25 cellular contexts compared by ENCODE assay signal in genomic region chr1:191615422-191615821, GRCh38.
"Had no signal": no experiment of that assay in that cellular context is flagged by ENCODE, and none has a peak within 500 bp of the region (broad histone marks: within the 10 kb centered on the region; RNA-seq: fewer than 3 reads in every experiment).

No MANE protein-coding gene starts in this region.

- H3K9me3 ChIP-seq: colonic mucosa, esophagus muscularis mucosa, gastroesophageal sphincter, heart right ventricle, lower lobe of right lung, neutrophil, pancreas, right atrium auricular region, sigmoid colon, stomach, thyroid gland, vagina had no signal

- H3K27ac ChIP-seq: colonic mucosa, esophagus muscularis mucosa, foreskin keratinocyte, gastroesophageal sphincter, heart right ventricle, lower lobe of right lung, neutrophil, pancreas, right atrium auricular region, sigmoid colon, stomach, thyroid gland, vagina had no signal

- H3K27me3 ChIP-seq: colonic mucosa, esophagus muscularis mucosa, foreskin keratinocyte, gastroesophageal sphincter, heart right ventricle, neutrophil, pancreas, right atrium auricular region, sigmoid colon, stomach, thyroid gland, vagina had no signal

- H3K36me3 ChIP-seq: colonic mucosa, esophagus muscularis mucosa, gastroesophageal sphincter, heart right ventricle, lower lobe of right lung, neutrophil, pancreas, right atrium auricular region, sigmoid colon, stomach, thyroid gland, vagina had no signal

- DNase-seq: colonic mucosa; effector CD8-positive, alpha-beta T cell; endodermal cell; foreskin keratinocyte; glutamatergic neuron; heart right ventricle; hippocampal formation; immature natural killer cell; islet precursor cell; left ventricle myocardium superior; lower lobe of right lung; natural killer cell; pancreas; sigmoid colon; stimulated activated CD4-positive, alpha-beta T cell treated with anti-CD3 and anti-CD28 coated beads, Interleukin-2, amount 100 ng/mL, for 24 hours; stimulated activated CD4-positive, alpha-beta T cell treated with anti-CD3 and anti-CD28 coated beads, Interleukin-4, amount 100 ng/mL, for 24 hours; stimulated activated naive CD4-positive, alpha-beta T cell treated with Interleukin-2 at 50 U/mL for 16 hours; stomach; thyroid gland; trophoblast cell had no signal

- H3K4me3 ChIP-seq: colonic mucosa, esophagus muscularis mucosa, gastroesophageal sphincter, heart right ventricle, lower lobe of right lung, pancreas, right atrium auricular region, sigmoid colon, stomach, thyroid gland, vagina had no signal

- H3K4me1 ChIP-seq: colonic mucosa, esophagus muscularis mucosa, foreskin keratinocyte, gastroesophageal sphincter, heart right ventricle, lower lobe of right lung, pancreas, right atrium auricular region, sigmoid colon, stomach, thyroid gland, vagina had no signal
